9 cellular contexts compared by ENCODE assay signal in the genomic region with DNA sequence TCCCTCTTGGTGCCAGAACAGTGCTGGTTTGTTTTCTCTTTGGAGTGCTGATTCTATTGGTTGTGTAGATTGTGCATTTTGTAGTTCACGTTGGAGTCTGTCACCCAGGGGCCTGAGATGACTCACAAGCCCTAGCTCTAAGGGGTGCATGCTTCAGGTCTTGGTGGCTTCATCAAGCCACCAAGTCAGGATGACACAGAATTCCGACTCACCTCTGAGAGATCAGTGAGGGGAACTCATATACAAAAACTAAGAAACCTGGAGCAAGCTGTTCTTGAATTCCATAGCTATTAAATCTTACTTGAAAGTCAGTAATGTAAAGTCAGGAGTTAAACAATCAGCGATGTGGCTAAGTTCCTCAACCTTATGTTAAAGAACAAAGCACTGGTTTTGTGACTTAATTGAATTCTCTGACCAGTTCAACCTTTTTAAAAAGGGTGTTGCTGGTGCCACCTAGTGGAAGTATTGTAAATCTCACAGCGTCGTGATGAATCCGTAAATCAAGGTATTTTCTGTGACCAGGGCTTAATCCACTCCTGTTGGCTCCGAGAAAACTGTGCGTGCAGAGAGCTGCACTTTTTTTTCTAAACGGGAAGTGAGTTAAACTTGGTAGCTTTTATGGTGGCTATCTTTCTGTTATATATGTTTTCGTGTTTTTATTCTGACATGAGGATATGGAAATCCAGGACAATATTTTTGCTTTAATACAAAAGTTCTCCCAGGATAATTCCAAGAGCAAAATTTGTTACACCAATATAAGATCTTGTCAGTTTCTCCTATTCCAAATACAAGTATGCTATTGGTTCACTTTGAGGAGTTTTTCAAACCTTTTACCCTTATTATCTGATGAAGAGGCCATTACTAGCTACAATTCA. TPM values are rescaled to one million over a fixed set of nuclear protein-coding genes. Genes with fewer than 3 reads are reported as not detected.
DNase-seq lines count a peak whose midpoint lies in the region; ATAC-seq and TF ChIP-seq lines count a peak whose summit lies in the region.
"Had no signal": no experiment of that assay in that cellular context is flagged by ENCODE, and none has a peak within 500 bp of the region (broad histone marks: within the 10 kb centered on the region; RNA-seq: fewer than 3 reads in every experiment).

No MANE protein-coding gene starts in this region.

- no peak overlapping the region for H2BK120ac ChIP-seq in neuronal stem cell (ENCODE audit: low read depth, low read length)

- POLR2A ChIA-PET in activated CD4-positive, alpha-beta T cell treated with anti-CD3 and anti-CD28 coated beads, Interleukin-2, amount 10 ng/mL, durations not matched to agents 7 days and 5 days (lab: Charles Lee) = no interaction called here

- H2BK15ac ChIP-seq in neuronal stem cell (ENCODE audit: low read length) = no peak overlapping the region

- H2AK5ac ChIP-seq in neuronal stem cell (ENCODE audit: low read depth, low read length) = no peak overlapping the region

- peak; percentile 76 for ATAC-seq in HG03139 (IDR thresholded peaks at IDR 0.05; ENCODE audit: unreplicated experiment)

- intact Hi-C loops in Calu3 (cut with micrococcal nuclease; ENCODE audit: unreplicated experiment) = loop anchor here (1.0 to 10.0 kb wide), 5 partner anchors 27 to 208 kb away; no protein-coding TSS in a partner anchor

- H3K27me3 Mint-ChIP-seq in Calu3 (ENCODE audit: unreplicated experiment) = peaks cover 47% of the 10 kb centered on the region
- H3K27me3 Mint-ChIP-seq in activated CD4-positive, alpha-beta T cell treated with anti-CD3 and anti-CD28 coated beads, Interleukin-2, amount 10 ng/mL, durations not matched to agents 7 days and 5 days = peaks cover 5% of the 10 kb centered on the region

- TF ChIP-seq CTCF in Calu3 (IDR thresholded peaks at IDR 0.05; ENCODE audit: unreplicated experiment) = peak; percentile 43
- TF ChIP-seq CTCF in fibroblast of pulmonary artery (IDR thresholded peaks at IDR 0.05; ENCODE audit: low read length, missing control alignments) = peak; percentile 79

- H3K18ac ChIP-seq in neuronal stem cell (ENCODE audit: low read length) = no peak overlapping the region

- H3K27ac Mint-ChIP-seq in Calu3 (ENCODE audit: unreplicated experiment) = no peak overlapping the region
- H3K27ac Mint-ChIP-seq in activated CD4-positive, alpha-beta T cell treated with anti-CD3 and anti-CD28 coated beads, Interleukin-2, amount 10 ng/mL, durations not matched to agents 7 days and 5 days = no peak overlapping the region
- H3K27ac Mint-ChIP-seq: activated naive CD8-positive, alpha-beta T cell had no signal

- H3K4me1 Mint-ChIP-seq in Calu3 (ENCODE audit: low read depth, unreplicated experiment) = no peaks in the 10 kb centered on the region
- no peaks in the 10 kb centered on the region for H3K4me1 Mint-ChIP-seq in activated CD4-positive, alpha-beta T cell treated with anti-CD3 and anti-CD28 coated beads, Interleukin-2, amount 10 ng/mL, durations not matched to agents 7 days and 5 days

- no peak overlapping the region for H2BK12ac ChIP-seq in neuronal stem cell (ENCODE audit: low read length)

- no peak overlapping the region for H3K23ac ChIP-seq in neuronal stem cell (ENCODE audit: low read depth, low read length, poor library complexity)

- H2AFZ ChIP-seq in neuronal stem cell (ENCODE audit: low read length) = no peak overlapping the region

- no CpG with 5 or more reads among the region's 10 CpGs for WGBS in neuronal stem cell (ENCODE audit: extremely low coverage in 2 of 2, insufficient read length in 2 of 2, insufficient replicate concordance in 1 of 2), 2 donors

- H3K27ac ChIP-seq in neuronal stem cell (replicated peaks; ENCODE audit: low read length) = no peak overlapping the region

- BruUV-seq in Calu3 (replicated peaks; lab: Mats Ljungman, UMichigan) = no TSS peak

- no peaks in the 10 kb centered on the region for H3K9me3 Mint-ChIP-seq in Calu3 (ENCODE audit: low read depth, unreplicated experiment)
- H3K9me3 Mint-ChIP-seq in activated CD4-positive, alpha-beta T cell treated with anti-CD3 and anti-CD28 coated beads, Interleukin-2, amount 10 ng/mL, durations not matched to agents 7 days and 5 days = no peaks in the 10 kb centered on the region

- no peaks in the 10 kb centered on the region for H3K9me3 ChIP-seq in neuronal stem cell (replicated peaks in 1 of 2; ENCODE audit: control insufficient read depth in 2 of 2, insufficient read depth in 1 of 2, low read depth in 1 of 2, low read length in 2 of 2)

- no peak overlapping the region for H3K4ac ChIP-seq in neuronal stem cell (ENCODE audit: low read length)

- no peak overlapping the region for H4K8ac ChIP-seq in neuronal stem cell (ENCODE audit: low read depth, low read length)

- no peak overlapping the region for H3K14ac ChIP-seq in neuronal stem cell (ENCODE audit: low read length)

- no peaks in the 10 kb centered on the region for H3K27me3 ChIP-seq in neuronal stem cell (ENCODE audit: control insufficient read depth in 3 of 3, insufficient read depth in 3 of 3, low read depth in 1 of 3, low read length in 3 of 3)

- peak; percentile 50 for DNase-seq in Calu3
- DNase-seq in GM19238 (ENCODE audit: insufficient read length, low spot score) = peak; percentile 24
- peak; percentile 1 for DNase-seq in NCI-H2227 treated with DMSO at 0.1 percent for 48 hours (lab: John Stamatoyannopoulos, UW)
- peak; percentile 56 for DNase-seq in activated CD4-positive, alpha-beta T cell treated with anti-CD3 and anti-CD28 coated beads, Interleukin-2, amount 10 ng/mL, durations not matched to agents 7 days and 5 days
- peak; percentile 78 for DNase-seq in fibroblast of pulmonary artery (ENCODE audit: low read depth)
- peak; percentile 64 for DNase-seq in neuronal stem cell (ENCODE audit: low spot score)
- DNase-seq in DMS79 treated with DMSO at 0.1 percent for 48 hours (lab: John Stamatoyannopoulos, UW) = no peak

- H2BK5ac ChIP-seq in neuronal stem cell (ENCODE audit: low read length) = no peak overlapping the region

- H3K9ac ChIP-seq in neuronal stem cell (ENCODE audit: low read depth, low read length, poor library complexity) = no peak overlapping the region

- H3K36me3 Mint-ChIP-seq in Calu3 (ENCODE audit: insufficient read depth, unreplicated experiment) = no peaks in the 10 kb centered on the region
- H3K36me3 Mint-ChIP-seq in activated CD4-positive, alpha-beta T cell treated with anti-CD3 and anti-CD28 coated beads, Interleukin-2, amount 10 ng/mL, durations not matched to agents 7 days and 5 days (ENCODE audit: low read depth) = no peaks in the 10 kb centered on the region
- H3K36me3 Mint-ChIP-seq: activated naive CD8-positive, alpha-beta T cell had no signal

- no peaks in the 10 kb centered on the region for H3K79me1 ChIP-seq in neuronal stem cell (ENCODE audit: low read depth, low read length)

- no peaks in the 10 kb centered on the region for H3K36me3 ChIP-seq in neuronal stem cell (replicated peaks in 1 of 2; ENCODE audit: control insufficient read depth in 2 of 2, insufficient read depth in 2 of 2, low read length in 2 of 2)

- no peak overlapping the region for H3K4me2 ChIP-seq in neuronal stem cell (ENCODE audit: insufficient read depth, low read length, poor library complexity, severe bottlenecking)

- no peak overlapping the region for H4K91ac ChIP-seq in neuronal stem cell (ENCODE audit: low read depth, low read length, poor library complexity)

- CTCF ChIA-PET in Calu3 (lab: Charles Lee) = interaction anchor here (1.3 to 2.2 kb wide), 3 partner anchors 11 to 109 kb away, joined by 3 to 14 read pairs (median 6); no protein-coding TSS in a partner anchor
- CTCF ChIA-PET in activated CD4-positive, alpha-beta T cell treated with anti-CD3 and anti-CD28 coated beads, Interleukin-2, amount 10 ng/mL, durations not matched to agents 7 days and 5 days (lab: Charles Lee) = interaction anchor here (0.7 to 1.7 kb wide), 5 partner anchors 11 to 70 kb away, joined by 3 to 4 read pairs (median 3); no protein-coding TSS in a partner anchor

- no peak overlapping the region for H3K4me3 Mint-ChIP-seq in Calu3 (ENCODE audit: low read depth, unreplicated experiment)
- no peak overlapping the region for H3K4me3 Mint-ChIP-seq in activated CD4-positive, alpha-beta T cell treated with anti-CD3 and anti-CD28 coated beads, Interleukin-2, amount 10 ng/mL, durations not matched to agents 7 days and 5 days
- H3K4me3 Mint-ChIP-seq: activated naive CD8-positive, alpha-beta T cell had no signal

- H3K4me3 ChIP-seq in fibroblast of pulmonary artery (replicated peaks; ENCODE audit: low read depth, low read length) (no peak overlapping the region), neuronal stem cell (ENCODE audit: low read length in 2 of 2) (no peak overlapping the region)

- H3K4me1 ChIP-seq in neuronal stem cell (ENCODE audit: control insufficient read depth in 2 of 2, insufficient read depth in 1 of 2, low read depth in 1 of 2, low read length in 2 of 2) = no peaks in the 10 kb centered on the region

RNA-seq across cellular contexts. Expression of gene MMP13, which starts 14.6 kb away (rescaled TPM):
- total RNA-seq in Calu3 (2022) = not detected in 2 replicates
- total RNA-seq in activated CD4-positive, alpha-beta T cell treated with anti-CD3 and anti-CD28 coated beads, Interleukin-2, amount 10 ng/mL, durations not matched to agents 7 days and 5 days = not detected
- not detected for polyA plus RNA-seq in neuronal stem cell (2013, experiment 1 of 2)
- polyA plus RNA-seq in neuronal stem cell (2013, experiment 2 of 2) = not detected
